ENCODE assay signal across 9 cellular contexts in genomic region chr1:160646711-160647328, GRCh38. TPM values are rescaled to one million over a fixed set of nuclear protein-coding genes. Genes with fewer than 3 reads are reported as not detected.
DNase-seq lines count a peak whose midpoint lies in the region; ATAC-seq and TF ChIP-seq lines count a peak whose summit lies in the region.
"Had no signal": no experiment of that assay in that cellular context is flagged by ENCODE, and none has a peak within 500 bp of the region (broad histone marks: within the 10 kb centered on the region; RNA-seq: fewer than 3 reads in every experiment).

Gene SLAMF1 (minus strand): TSS chr1:160647044. CDS start chr1:160646945, 99 bp downstream.

- H3K36me3 ChIP-seq in mesenchymal stem cell (ENCODE audit: control insufficient read depth in 1 of 2, insufficient read depth in 2 of 2, low read depth in 1 of 2, low read length in 2 of 2) (no peaks in the 10 kb centered on the region), ovary (no peaks in the 10 kb centered on the region), psoas muscle (ENCODE audit: insufficient read depth in 1 of 2, low read depth in 1 of 2) (no peaks in the 10 kb centered on the region), MG63 (no peaks in the 10 kb centered on the region)

- H3K4me1 ChIP-seq in mesenchymal stem cell (ENCODE audit: control insufficient read depth, insufficient read depth, low read depth, low read length): no peaks in the 10 kb centered on the region
- no peaks in the 10 kb centered on the region for H3K4me1 ChIP-seq in ovary (ENCODE audit: insufficient read depth)
- H3K4me1 ChIP-seq in psoas muscle: no peaks in the 10 kb centered on the region

- peak within 1 kb of the TSS; percentile 68 to 71 for H3K18ac ChIP-seq in mesenchymal stem cell (ENCODE audit: low read depth in 1 of 2, low read length in 2 of 2)

- no peak within 1 kb of the TSS for H3K27ac ChIP-seq in mesenchymal stem cell (ENCODE audit: low read length, poor library complexity, severe bottlenecking)
- no peak within 1 kb of the TSS for H3K27ac ChIP-seq in ovary
- no peak within 1 kb of the TSS for H3K27ac ChIP-seq in psoas muscle
- H3K27ac ChIP-seq: SK-N-MC had no signal

- H3K9ac ChIP-seq in mesenchymal stem cell (ENCODE audit: low read length): no peak within 1 kb of the TSS

- H2AK5ac ChIP-seq in mesenchymal stem cell (ENCODE audit: low read length, severe bottlenecking): no peak within 1 kb of the TSS

- H3K27me3 ChIP-seq in mesenchymal stem cell (ENCODE audit: control insufficient read depth in 1 of 2, insufficient read depth in 1 of 2, low read length in 2 of 2) (peaks cover 12 to 26% of the 10 kb centered on the region in 2 experiments), ovary (no peaks in the 10 kb centered on the region), psoas muscle (ENCODE audit: insufficient read depth in 3 of 3, low read length in 2 of 3) (no peaks in the 10 kb centered on the region), MG63 (peaks cover 6% of the 10 kb centered on the region)

- no peak within 1 kb of the TSS for H2BK120ac ChIP-seq in mesenchymal stem cell (ENCODE audit: low read depth, low read length)

- TF ChIP-seq CTCF in ovary (IDR thresholded peaks at IDR 0.05): no peak
- TF ChIP-seq CTCF in psoas muscle (IDR thresholded peaks at IDR 0.05): no peak

- DNase-seq in mesenchymal stem cell: peak; percentile 78
- no peak for DNase-seq in ovary
- no peak for DNase-seq in psoas muscle
- no peak for DNase-seq in MG63

- H2BK15ac ChIP-seq in mesenchymal stem cell (ENCODE audit: low read depth, poor library complexity, severe bottlenecking): no peak within 1 kb of the TSS

- H2BK12ac ChIP-seq in mesenchymal stem cell (ENCODE audit: low read length in 2 of 2): peak within 1 kb of the TSS; percentile 34 to 65

- no peak within 1 kb of the TSS for H3K14ac ChIP-seq in mesenchymal stem cell (ENCODE audit: low read length in 2 of 2)

- H2BK5ac ChIP-seq in mesenchymal stem cell (ENCODE audit: low read depth, low read length, poor library complexity, severe bottlenecking): no peak within 1 kb of the TSS

- H4K8ac ChIP-seq in mesenchymal stem cell (ENCODE audit: low read length): peak within 1 kb of the TSS; percentile 29

- H3K79me1 ChIP-seq in mesenchymal stem cell (replicated peaks; ENCODE audit: low read length, poor library complexity, severe bottlenecking): no peaks in the 10 kb centered on the region

- no peak within 1 kb of the TSS for H3K23ac ChIP-seq in mesenchymal stem cell (ENCODE audit: low read length in 2 of 2)

- TF ChIP-seq EP300 in ovary (IDR thresholded peaks at IDR 0.05): no peak

- no peak within 1 kb of the TSS for H3K4ac ChIP-seq in mesenchymal stem cell (ENCODE audit: low read depth in 1 of 2, low read length in 2 of 2)

- H4K91ac ChIP-seq in mesenchymal stem cell (ENCODE audit: low read length): peak within 1 kb of the TSS; percentile 2

- peak within 1 kb of the TSS; percentile 21 for H3K4me2 ChIP-seq in mesenchymal stem cell (ENCODE audit: low read length, poor library complexity, severe bottlenecking)

- no peak within 1 kb of the TSS for H2AFZ ChIP-seq in mesenchymal stem cell (ENCODE audit: low read depth, low read length)

- 36% methylated on average over 11 of the region's 11 CpGs for WGBS in mesenchymal stem cell
- WGBS in ovary, 3 donors: 41 to 49% (median 44%) methylated on average over 11 of the region's 11 CpGs
- WGBS in psoas muscle, 3 donors: 32 to 37% (median 35%) methylated on average over 11 of the region's 11 CpGs

- intact Hi-C loops in T-helper 2 cell treated with Interferon-gamma antibody and Interleukin-4, amounts not matched to agents 100 ng/mL and 5 ng/mL, for 36 hours (cut with micrococcal nuclease): loop anchor here (1.0 kb wide), 1 partner anchor 18 kb away; no protein-coding TSS in a partner anchor
- intact Hi-C loops in ovary (cut with DNase I): no loop called here
- intact Hi-C loops in psoas muscle (cut with DNase I): no loop called here

- H3K4me3 ChIP-seq in mesenchymal stem cell (ENCODE audit: insufficient read depth in 1 of 2, low read depth in 1 of 2, low read length in 2 of 2): no peak within 1 kb of the TSS
- no peak within 1 kb of the TSS for H3K4me3 ChIP-seq in ovary
- H3K4me3 ChIP-seq in psoas muscle: no peak within 1 kb of the TSS
- H3K4me3 ChIP-seq in MG63: no peak within 1 kb of the TSS
- H3K4me3 ChIP-seq: SK-N-MC had no signal

- ATAC-seq in GM18870 (IDR thresholded peaks at IDR 0.05; ENCODE audit: unreplicated experiment) (peak; percentile 55), HG02870 (IDR thresholded peaks at IDR 0.05; ENCODE audit: unreplicated experiment) (peak; percentile 45), psoas muscle (no peak), HG03039 (IDR thresholded peaks at IDR 0.05; ENCODE audit: unreplicated experiment) (no peak)

- no peak for TF ChIP-seq POLR2A in ovary (IDR thresholded peaks at IDR 0.05)

- H3K9me3 ChIP-seq in mesenchymal stem cell (ENCODE audit: control insufficient read depth, low read length) (no peaks in the 10 kb centered on the region), ovary (no peaks in the 10 kb centered on the region), psoas muscle (no peaks in the 10 kb centered on the region), MG63 (no peaks in the 10 kb centered on the region)

RNA-seq across cellular contexts. Expression of gene SLAMF1, which starts in this region (rescaled TPM):
- 58.9 and 63.6 TPM in 2 replicates for total RNA-seq in T-helper 2 cell treated with Interferon-gamma antibody and Interleukin-4, amounts not matched to agents 100 ng/mL and 5 ng/mL, for 36 hours
- 0.12 TPM for polyA plus RNA-seq in mesenchymal stem cell (2013, experiment 1 of 2)
- polyA plus RNA-seq in mesenchymal stem cell (2013, experiment 2 of 2): 0.15 TPM
- total RNA-seq in ovary (under 1 TPM in 4 of 7 donors, not detected in 3; 0.15 to 0.57 (median 0.27) TPM), psoas muscle (under 1 TPM; 0.06 to 0.27 (median 0.10) TPM)
- polyA plus RNA-seq in ovary (under 1 TPM; 0.18 to 0.68 TPM), psoas muscle (under 1 TPM; 0.03 to 0.30 (median 0.04) TPM)
- total RNA-seq in MG63 (2014; rRNA removed; shearing (Covaris generic); ENCODE audit: low replicate concordance): not detected in 2 replicates

Comparison
In these comparisons a context has a peak if more than half of its experiments do, and no peak if none do; other contexts are left out.
1. RNA of gene SLAMF1 (total RNA-seq): 58.9 to 63.6 TPM in T-helper 2 cell treated with Interferon-gamma antibody and Interleukin-4, amounts not matched to agents 100 ng/mL and 5 ng/mL, for 36 hours; 0.15 to 0.57 TPM in ovary, 0.06 to 0.27 TPM in psoas muscle and not detected in MG63; every median in the first group is over 10 times any median in the second.
2. ATAC-seq: peak in GM18870 (single experiment) and HG02870 (single experiment); none in psoas muscle (0 of 4) and HG03039 (single experiment).